ENCODE assay signal across 21 cellular contexts in genomic region chr15:78280289-78281072, GRCh38. TPM values are rescaled to one million over a fixed set of nuclear protein-coding genes. Genes with fewer than 3 reads are reported as not detected.
A peak's percentile ranks its signal among the peaks of the same experiment; 100 is the strongest.
DNase-seq lines count a peak whose midpoint lies in the region; ATAC-seq and TF ChIP-seq lines count a peak whose summit lies in the region.
"Had no signal": no experiment of that assay in that cellular context is flagged by ENCODE, and none has a peak within 500 bp of the region (broad histone marks: within the 10 kb centered on the region; RNA-seq: fewer than 3 reads in every experiment).

No MANE protein-coding gene starts in this region.

- no peak overlapping the region for H2AFZ ChIP-seq in SK-N-SH (ENCODE audit: low read depth)

- H3K4me2 ChIP-seq in SK-N-SH, result peak overlapping the region; percentile 17; the same call in 1 of the 2 replicates
- H3K4me2 ChIP-seq: KMS-11 had no signal

- no peaks in the 10 kb centered on the region for H4K20me1 ChIP-seq in SK-N-SH (ENCODE audit: insufficient read depth)

- CTCF ChIA-PET in HEK293 (lab: Yijun Ruan, JAX), result interaction anchor here (0.5 to 1.7 kb wide), 4 partner anchors 21 to 647 kb away, joined by 3 to 9 read pairs (median 4); no protein-coding TSS in a partner anchor
- CTCF ChIA-PET in SK-N-SH (lab: Yijun Ruan, JAX), result interaction anchor here (0.6 to 1.6 kb wide), 3 partner anchors 102 to 172 kb away, joined by 3 to 5 read pairs (median 3); no protein-coding TSS in a partner anchor

- TF ChIP-seq POLR2A in gastrocnemius medialis (IDR thresholded peaks at IDR 0.05), result no peak

- ATAC-seq in gastrocnemius medialis (no peak), HG03469 (IDR thresholded peaks at IDR 0.05; ENCODE audit: unreplicated experiment) (no peak)
- ATAC-seq: GM12878 had no signal

- intact Hi-C loops in gastrocnemius medialis (cut with DNase I; ENCODE audit: low total_unique reads), result no loop called here
- intact Hi-C loops in left ventricle myocardium inferior (cut with micrococcal nuclease), result no loop called here

- DNase-seq in A172 (ENCODE audit: low spot score) (peak; percentile 22), SK-N-SH (no peak), glomerular visceral epithelial cell (ENCODE audit: extremely low spot score) (peak; percentile 20), gastrocnemius medialis (no peak), left ventricle myocardium inferior (no peak), germinal center (ENCODE audit: low spot score) (no peak)
- DNase-seq: BE2C; H7; NCI-H1105; NCI-H146; NCI-H2029 treated with DMSO at 0.1 percent for 48 hours; NCI-H345; NCI-H524; NCI-H774; NK-92 treated with Interleukin-12 subunit alpha and Interleukin-12 subunit beta, amount 100 ng/mL, for 24 hours; Peyer's patch; SJCRH30 had no signal

- H3K4me3 ChIP-seq in HEK293 (ENCODE audit: low read depth, low read length) (no peak overlapping the region), SK-N-SH (ENCODE audit: low read depth in 2 of 2, low read length in 1 of 2) (no peak overlapping the region), gastrocnemius medialis (no peak overlapping the region), left ventricle myocardium inferior (no peak overlapping the region)
- H3K4me3 ChIP-seq: GM12878, Peyer's patch, SJCRH30 had no signal

- no peak for TF ChIP-seq RAD21 in SK-N-SH (IDR thresholded peaks at IDR 0.05; ENCODE audit: low read length)

- H3K9me3 ChIP-seq in HEK293 (ENCODE audit: control insufficient read depth, insufficient read depth, low read depth, low read length), result no peaks in the 10 kb centered on the region
- H3K9me3 ChIP-seq in SK-N-SH, result no peaks in the 10 kb centered on the region
- no peaks in the 10 kb centered on the region for H3K9me3 ChIP-seq in gastrocnemius medialis
- H3K9me3 ChIP-seq in left ventricle myocardium inferior (replicated peaks), result no peaks in the 10 kb centered on the region
- H3K9me3 ChIP-seq: BE2C, Peyer's patch, SJCRH30 had no signal

- H3K27ac ChIP-seq in HEK293 (ENCODE audit: extremely low read depth, low read depth, low read length), result no peak overlapping the region
- H3K27ac ChIP-seq in SK-N-SH (ENCODE audit: low read depth in 2 of 2, low read length in 1 of 2), result peak overlapping the region in 1 of 2 experiments; percentile 56; a peak in 2 of 4 replicates
- H3K27ac ChIP-seq in gastrocnemius medialis, result peak overlapping the region in 1 of 4 donors; percentile 46
- no peak overlapping the region for H3K27ac ChIP-seq in left ventricle myocardium inferior (replicated peaks)
- H3K27ac ChIP-seq: KMS-11, Peyer's patch, SJCRH30 had no signal

- no peaks in the 10 kb centered on the region for H3K9me2 ChIP-seq in SK-N-SH

- TF ChIP-seq EP300 in SK-N-SH (IDR thresholded peaks at IDR 0.05; ENCODE audit: borderline replicate concordance in 1 of 2, low read depth in 1 of 2, low read length in 1 of 2), result 0 out of 4 replicates have a peak, but pooled peaks of 1 of the 2 experiments have one; percentile 30

- H3K4me1 ChIP-seq in HEK293 (ENCODE audit: control insufficient read depth, insufficient read depth, low read length), result no peaks in the 10 kb centered on the region
- peaks cover 6 to 12% of the 10 kb centered on the region in 2 experiments; a peak in 2 of 4 replicates for H3K4me1 ChIP-seq in SK-N-SH (ENCODE audit: control insufficient read depth in 1 of 2, insufficient read depth in 2 of 2, low read depth in 1 of 2, low read length in 1 of 2)
- H3K4me1 ChIP-seq in gastrocnemius medialis, result no peaks in the 10 kb centered on the region
- H3K4me1 ChIP-seq in left ventricle myocardium inferior, result no peaks in the 10 kb centered on the region
- H3K4me1 ChIP-seq: Peyer's patch had no signal

- H3F3A ChIP-seq in SK-N-SH (replicated peaks; ENCODE audit: insufficient read depth), result peaks cover 21% of the 10 kb centered on the region

- in situ Hi-C loops in gastrocnemius medialis (cut with MboI; ENCODE audit: low sequenced_read_pairs in 4 of 4), result no loop called here

- H3K36me3 ChIP-seq in HEK293 (ENCODE audit: control insufficient read depth in 2 of 2, insufficient read depth in 1 of 2, low read length in 2 of 2) (peaks cover 30 to 56% of the 10 kb centered on the region in 2 experiments), SK-N-SH (replicated peaks in 1 of 2; ENCODE audit: control insufficient read depth in 1 of 2, insufficient read depth in 2 of 2, low read length in 1 of 2) (peaks cover 28 to 34% of the 10 kb centered on the region in 2 experiments), gastrocnemius medialis (peaks cover 0 to 86% of the 10 kb centered on the region in 2 donors), left ventricle myocardium inferior (peaks cover 87% of the 10 kb centered on the region)

- TF ChIP-seq CTCF in HEK293 (tag by site-specific recombination; IDR thresholded peaks at IDR 0.05) (no peak), SK-N-SH (IDR thresholded peaks at IDR 0.05) (no peak), gastrocnemius medialis (IDR thresholded peaks at IDR 0.05 in 4 of 5, conservative IDR thresholded peaks at IDR 0.05 in 1 of 5) (no peak), left ventricle myocardium inferior (IDR thresholded peaks at IDR 0.05; ENCODE audit: borderline replicate concordance) (no peak)

- 63% methylated on average over 14 of the region's 14 CpGs for WGBS in SK-N-SH (ENCODE audit: low lambda C conversion rate)

- H3K9ac ChIP-seq in SK-N-SH, result no peak overlapping the region
- H3K9ac ChIP-seq: KMS-11 had no signal

- H3K79me2 ChIP-seq in SK-N-SH (ENCODE audit: insufficient read depth), result no peaks in the 10 kb centered on the region

- H3K27me3 ChIP-seq in SK-N-SH (ENCODE audit: insufficient read depth) (no peaks in the 10 kb centered on the region), gastrocnemius medialis (no peaks in the 10 kb centered on the region), left ventricle myocardium inferior (ENCODE audit: low read depth) (no peaks in the 10 kb centered on the region)
- H3K27me3 ChIP-seq: BE2C, Peyer's patch, SJCRH30 had no signal

- POLR2A ChIA-PET in HEK293 (lab: Yijun Ruan, JAX), result no interaction called here
- POLR2A ChIA-PET in SK-N-SH (lab: Yijun Ruan, JAX), result no interaction called here

TF ChIP-seq in HEK293, 187 proteins besides CTCF, POLR2A, EP300 and RAD21 (continues in another document):
- peak; percentile 70 for TF ChIP-seq ZBTB17 (tag by site-specific recombination; IDR thresholded peaks at IDR 0.05)

TF ChIP-seq in SK-N-SH, 30 proteins besides CTCF, POLR2A, EP300 and RAD21:
- TF ChIP-seq CHD2 (IDR thresholded peaks at IDR 0.05; ENCODE audit: low read length, partially characterized antibody) (no peak), POLR2AphosphoS5 (IDR thresholded peaks at IDR 0.05; ENCODE audit: low read depth, low read length) (no peak), TCF12 (IDR thresholded peaks at IDR 0.05) (peak; percentile 50), TEAD4 (IDR thresholded peaks at IDR 0.05; ENCODE audit: borderline replicate concordance, insufficient read depth) (peak; percentile 11; the same call in 1 of the 2 replicates), PBX3 (IDR thresholded peaks at IDR 0.05) (peak; percentile 22; the same call in 1 of the 2 replicates), TAF1 (IDR thresholded peaks at IDR 0.05; ENCODE audit: borderline replicate concordance, low read depth, low read length) (no peak), NFIC (IDR thresholded peaks at IDR 0.05; ENCODE audit: borderline replicate concordance) (peak; percentile 44), JUND (IDR thresholded peaks at IDR 0.05) (peak; percentile 61), FOXJ3 (CRISPR knock-in tag; IDR thresholded peaks at IDR 0.05) (no peak), FOSL2 (IDR thresholded peaks at IDR 0.05; ENCODE audit: borderline replicate concordance, low read depth) (peak; percentile 28; the same call in 1 of the 2 replicates), MAX (IDR thresholded peaks at IDR 0.05; ENCODE audit: low read depth) (peak; percentile 74)
TF ChIP-seq in SK-N-SH: peak in this region for 7.

RNA-seq across cellular contexts. Expression of gene DNAJA4, which starts 16.1 kb away (rescaled TPM):
- total RNA-seq in A172 (2014; rRNA removed; shearing (Covaris generic)), result not detected in 2 replicates
- 0.02 and 0.03 TPM in 2 replicates for polyA plus RNA-seq in SK-N-SH (2012; rRNA removed)
- polyA plus RNA-seq in SK-N-SH (2012; cell fraction: cytosol; rRNA removed), result 0.03 and 0.07 TPM in 2 replicates
- polyA plus RNA-seq in SK-N-SH (2012; cell fraction: nucleus; rRNA removed), result 0.14 and 0.15 TPM in 2 replicates
- total RNA-seq in gastrocnemius medialis (100 to 1,000 TPM in 1 of 4 donors, 10 to 100 TPM in 3; 13.7 to 120 (median 37.8) TPM), left ventricle myocardium inferior (115 TPM)
- total RNA-seq: SJCRH30 had no signal

RNA-seq across cellular contexts. Expression of gene SKIC8, which starts 18.9 kb away (rescaled TPM):
- 71.9 and 86.4 TPM in 2 replicates for total RNA-seq in A172 (2014; rRNA removed; shearing (Covaris generic))
- polyA plus RNA-seq in SK-N-SH (2012; rRNA removed), result 78.8 and 124 TPM in 2 replicates
- polyA plus RNA-seq in SK-N-SH (2012; cell fraction: cytosol; rRNA removed), result 103 TPM in 2 replicates
- 80.1 and 91.4 TPM in 2 replicates for polyA plus RNA-seq in SK-N-SH (2012; cell fraction: nucleus; rRNA removed)
- total RNA-seq in gastrocnemius medialis (10 to 100 TPM; 36.9 to 48.6 (median 42.7) TPM), left ventricle myocardium inferior (24.6 TPM)

RNA-seq across cellular contexts. Expression of gene ACSBG1, which starts 46.1 kb away (rescaled TPM):
- total RNA-seq in A172 (2014; rRNA removed; shearing (Covaris generic)), result not detected in 2 replicates
- polyA plus RNA-seq in SK-N-SH (2012; rRNA removed), result under 0.01 and 0.02 TPM in 2 replicates
- polyA plus RNA-seq in SK-N-SH (2012; cell fraction: cytosol; rRNA removed), result 0.01 and 0.04 TPM in 2 replicates
- polyA plus RNA-seq in SK-N-SH (2012; cell fraction: nucleus; rRNA removed), result 0.01 TPM in 1 of 2 replicates, not detected in the other
- total RNA-seq in gastrocnemius medialis, result 1 to 10 TPM in 1 of 4 donors, not detected in 3; 1.9 TPM
- 0.25 TPM for total RNA-seq in left ventricle myocardium inferior
- total RNA-seq: Peyer's patch had no signal

RNA-seq across cellular contexts. Expression of gene CRABP1, which starts 59.7 kb away (rescaled TPM):
- not detected in 2 replicates for total RNA-seq in A172 (2014; rRNA removed; shearing (Covaris generic))
- 1.0 and 1.6 TPM in 2 replicates for polyA plus RNA-seq in SK-N-SH (2012; rRNA removed)
- 1.4 and 2.1 TPM in 2 replicates for polyA plus RNA-seq in SK-N-SH (2012; cell fraction: cytosol; rRNA removed)
- polyA plus RNA-seq in SK-N-SH (2012; cell fraction: nucleus; rRNA removed), result 0.38 and 0.54 TPM in 2 replicates
- not detected for total RNA-seq in gastrocnemius medialis
- total RNA-seq in left ventricle myocardium inferior, result not detected
- total RNA-seq: SJCRH30 had no signal

Comparison
In these comparisons a context has a peak if more than half of its experiments do, and no peak if none do; other contexts are left out.
1. DNase-seq: peak in A172 (single experiment) and glomerular visceral epithelial cell (single experiment); none in SK-N-SH (single experiment), gastrocnemius medialis (0 of 2), left ventricle myocardium inferior (single experiment) and germinal center (single experiment).
2. RNA of gene DNAJA4, which starts 16.1 kb away (total RNA-seq): 115 TPM in left ventricle myocardium inferior (single experiment) and 13.7 to 120 TPM in gastrocnemius medialis; not detected in A172; every median in the first group is over 10 times any median in the second.